Comparison of ENCODE assay signal across 24 cellular contexts in genomic region chr6:29961966-29962365, GRCh38.
"Had no signal": no experiment of that assay in that cellular context is flagged by ENCODE, and none has a peak within 500 bp of the region (broad histone marks: within the 10 kb centered on the region; RNA-seq: fewer than 3 reads in every experiment).

No MANE protein-coding gene starts in this region.

- H3K36me3 ChIP-seq: ovary, stomach, thyroid gland, upper lobe of left lung had no signal

- H3K9me3 ChIP-seq: ovary, stomach, thyroid gland, upper lobe of left lung had no signal

- DNase-seq: activated CD4-positive, alpha-beta memory T cell treated with anti-CD3 and anti-CD28 coated beads for 36 hours; activated CD4-positive, alpha-beta T cell treated with anti-CD3 and anti-CD28 coated beads, Interleukin-2, amount 10 ng/mL, durations not matched to agents 24 days and 14 days; activated CD4-positive, CD25-positive, alpha-beta regulatory T cell treated with anti-CD3 and anti-CD28 coated beads, Interleukin-2, amount 50 U/mL, for 72 hours; activated CD8-positive, alpha-beta memory T cell treated with anti-CD3 and anti-CD28 coated beads, Interleukin-2, amount 50 U/mL, for 4 hours; activated effector memory CD4-positive, alpha-beta T cell treated with anti-CD3 and anti-CD28 coated beads, Interleukin-2, amount 50 U/mL, for 16 hours; activated naive CD4-positive, alpha-beta T cell treated with anti-CD3 and anti-CD28 coated beads for 36 hours; activated T-cell treated with anti-CD3 and anti-CD28 coated beads, Interleukin-2, amount 50 U/mL, for 1 hour; anterior cingulate cortex; cortex of kidney; foreskin fibroblast; head of caudate nucleus; hippocampal formation; left cardiac atrium; left ventricle myocardium superior; naive B cell; nephron progenitor cell; ovary; stimulated activated CD4-positive, alpha-beta T cell treated with anti-CD3 and anti-CD28 coated beads, Interleukin-15, amount 100 ng/mL, for 24 hours; stimulated activated CD4-positive, alpha-beta T cell treated with anti-CD3 and anti-CD28 coated beads, Interleukin-2, amount 100 ng/mL, for 24 hours; stimulated activated naive B cell treated with anti-CD40 and anti-IgM and Interleukin-4, amounts not matched to agents 10 μg/mL and 1 μg/mL and 100 μg/mL, for 72 hours; stomach; T-helper 2 cell; thyroid gland; upper lobe of left lung had no signal

- H3K27me3 ChIP-seq: ovary, stomach, thyroid gland, upper lobe of left lung had no signal

- ATAC-seq: left ventricle myocardium superior; stimulated activated naive B cell treated with anti-CD40 and anti-IgM and Interleukin-4, amounts not matched to agents 10 μg/mL and 1 μg/mL and 100 μg/mL, for 72 hours had no signal

- H3K4me3 ChIP-seq: ovary, stomach, thyroid gland, upper lobe of left lung had no signal

- H3K27ac ChIP-seq: ovary, stomach, thyroid gland, upper lobe of left lung had no signal
